ENCODE assay signal across 10 cellular contexts in the genomic region with DNA sequence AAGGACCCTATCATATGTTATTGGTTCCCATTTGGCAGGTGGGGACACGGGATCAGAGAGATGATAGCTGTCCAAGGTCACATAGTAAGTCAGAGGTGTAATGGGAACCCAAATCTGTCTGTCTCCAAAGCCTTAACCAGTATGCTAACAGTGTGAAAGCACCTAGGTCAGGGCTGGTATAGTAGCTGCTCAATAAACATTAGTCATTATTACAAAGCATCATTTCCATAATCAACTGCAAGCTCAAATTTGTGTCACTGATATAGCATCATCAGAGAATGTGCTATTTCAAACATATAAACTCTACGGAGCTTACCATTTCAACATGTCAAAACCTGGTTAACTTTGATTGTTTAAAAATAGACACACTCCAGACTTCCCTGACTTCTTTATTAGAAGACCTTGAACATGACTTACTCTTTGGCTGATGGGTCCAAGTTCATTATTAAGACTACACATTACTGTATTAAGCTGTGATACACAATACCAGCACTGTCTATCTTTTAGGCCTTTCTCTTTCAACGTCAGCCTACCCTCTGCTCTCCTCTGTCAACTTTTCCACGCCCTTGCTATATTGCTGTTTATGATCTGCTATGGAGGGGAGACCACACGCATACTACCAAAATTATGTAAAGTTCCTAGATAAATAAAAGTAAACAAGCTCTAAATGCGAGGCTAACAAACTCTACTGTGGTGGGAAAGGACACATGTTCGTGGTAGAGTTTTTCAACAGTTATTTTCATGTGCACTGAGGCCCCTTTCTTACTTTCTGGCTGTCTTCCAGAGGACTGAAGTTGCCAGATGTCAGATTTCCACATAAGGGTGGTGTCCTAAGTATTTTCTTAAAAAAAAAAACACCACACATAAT. TPM values are rescaled to one million over a fixed set of nuclear protein-coding genes. Genes with fewer than 3 reads are reported as not detected.
A peak's percentile ranks its signal among the peaks of the same experiment; 100 is the strongest.
DNase-seq lines count a peak whose midpoint lies in the region; ATAC-seq and TF ChIP-seq lines count a peak whose summit lies in the region.
"Had no signal": no experiment of that assay in that cellular context is flagged by ENCODE, and none has a peak within 500 bp of the region (broad histone marks: within the 10 kb centered on the region; RNA-seq: fewer than 3 reads in every experiment).

No MANE protein-coding gene starts in this region.

- H3K4me3 ChIP-seq in fibroblast of the aortic adventitia (ENCODE audit: low read depth, low read length) (peak overlapping the region; percentile 34), skeletal muscle tissue (ENCODE audit: low read length in 3 of 3) (peak overlapping the region in 1 of 3 donors; percentile 26)

- H3K27me3 ChIP-seq in skeletal muscle tissue (ENCODE audit: control insufficient read depth in 3 of 3, insufficient read depth in 3 of 3, low read length in 3 of 3) = no peaks in the 10 kb centered on the region

- peaks cover 0 to 3% (median 2%) of the 10 kb centered on the region in 3 donors for H3K36me3 ChIP-seq in skeletal muscle tissue (ENCODE audit: control insufficient read depth in 3 of 3, insufficient read depth in 3 of 3, low read length in 3 of 3)

- H3K27me3 Mint-ChIP-seq in activated CD4-positive, alpha-beta T cell treated with anti-CD3 and anti-CD28 coated beads for 36 hours = no peaks in the 10 kb centered on the region

- peaks cover 19 to 26% (median 25%) of the 10 kb centered on the region in 3 donors for H3K4me1 ChIP-seq in skeletal muscle tissue (ENCODE audit: control insufficient read depth in 3 of 3, insufficient read depth in 3 of 3, low read length in 3 of 3)

- POLR2A ChIA-PET in activated CD4-positive, alpha-beta T cell treated with anti-CD3 and anti-CD28 coated beads for 36 hours (lab: Charles Lee) = no interaction called here

- H3K9ac ChIP-seq in skeletal muscle tissue (ENCODE audit: low read depth in 1 of 3, low read length in 3 of 3) = peak overlapping the region in 1 of 3 donors; percentile 27

- DNase-seq in fibroblast of the aortic adventitia (ENCODE audit: low read depth) = peak; percentile 92
- DNase-seq in activated CD4-positive, alpha-beta T cell treated with anti-CD3 and anti-CD28 coated beads for 36 hours = no peak
- DNase-seq: activated T-cell treated with anti-CD3 and anti-CD28 coated beads, Interleukin-2, amount 50 U/mL, for 48 hours; left cardiac atrium had no signal

- TF ChIP-seq CTCF in fibroblast of the aortic adventitia (IDR thresholded peaks at IDR 0.05; ENCODE audit: insufficient read depth, low read length) = no peak

- CTCF ChIA-PET in activated CD4-positive, alpha-beta T cell treated with anti-CD3 and anti-CD28 coated beads for 36 hours (lab: Charles Lee) = interaction anchor here (0.7 to 1.2 kb wide), 2 partner anchors 69 to 71 kb away, joined by 4 read pairs; no protein-coding TSS in a partner anchor

- H3K27ac ChIP-seq in skeletal muscle tissue (ENCODE audit: low read depth, low read length) = peak overlapping the region; percentile 68

- ATAC-seq in GM18868 (IDR thresholded peaks at IDR 0.05; ENCODE audit: unreplicated experiment) (peak; percentile 24), GM19467 (IDR thresholded peaks at IDR 0.05; ENCODE audit: unreplicated experiment) (no peak), GM18907 (IDR thresholded peaks at IDR 0.05; ENCODE audit: unreplicated experiment) (no peak), HG03139 (IDR thresholded peaks at IDR 0.05; ENCODE audit: unreplicated experiment) (no peak)
- ATAC-seq in activated CD4-positive, alpha-beta T cell treated with anti-CD3 and anti-CD28 coated beads for 36 hours = no peak

- intact Hi-C loops in activated CD4-positive, alpha-beta T cell treated with anti-CD3 and anti-CD28 coated beads for 36 hours (cut with DNase I, micrococcal nuclease) = loop anchor here in 1 of 2 experiments (10.0 kb wide), 1 partner anchor 69 kb away; no protein-coding TSS in a partner anchor

- no peak overlapping the region for H3K4me3 Mint-ChIP-seq in activated CD4-positive, alpha-beta T cell treated with anti-CD3 and anti-CD28 coated beads for 36 hours

- H3K4me1 Mint-ChIP-seq in activated CD4-positive, alpha-beta T cell treated with anti-CD3 and anti-CD28 coated beads for 36 hours = no peaks in the 10 kb centered on the region

- no peaks in the 10 kb centered on the region for H3K9me3 Mint-ChIP-seq in activated CD4-positive, alpha-beta T cell treated with anti-CD3 and anti-CD28 coated beads for 36 hours (ENCODE audit: low read depth)

- no peak overlapping the region for H3K27ac Mint-ChIP-seq in activated CD4-positive, alpha-beta T cell treated with anti-CD3 and anti-CD28 coated beads for 36 hours

- 0 out of 2 replicates have a peak, but pooled peaks have one; percentile 5 for TF ChIP-seq POLR2A in Raji (IDR thresholded peaks at IDR 0.05; ENCODE audit: insufficient read depth, low read depth, low read length)

- no peaks in the 10 kb centered on the region for H3K36me3 Mint-ChIP-seq in activated CD4-positive, alpha-beta T cell treated with anti-CD3 and anti-CD28 coated beads for 36 hours (ENCODE audit: low read depth)

- H3K9me3 ChIP-seq in skeletal muscle tissue (ENCODE audit: control insufficient read depth in 3 of 3, low read length in 3 of 3) = no peaks in the 10 kb centered on the region

RNA-seq across cellular contexts. Expression of a gene that starts 33.6 kb away (rescaled TPM):
- 24.9 and 62.4 TPM in 2 replicates for total RNA-seq in fibroblast of the aortic adventitia (ENCODE audit: low replicate concordance)
- total RNA-seq in skeletal muscle tissue = 15.1 TPM
- total RNA-seq in activated CD4-positive, alpha-beta T cell treated with anti-CD3 and anti-CD28 coated beads for 36 hours = 1 to 10 TPM; 1.9 to 2.4 TPM
